2 cellular contexts compared by ENCODE assay signal in the genomic region with DNA sequence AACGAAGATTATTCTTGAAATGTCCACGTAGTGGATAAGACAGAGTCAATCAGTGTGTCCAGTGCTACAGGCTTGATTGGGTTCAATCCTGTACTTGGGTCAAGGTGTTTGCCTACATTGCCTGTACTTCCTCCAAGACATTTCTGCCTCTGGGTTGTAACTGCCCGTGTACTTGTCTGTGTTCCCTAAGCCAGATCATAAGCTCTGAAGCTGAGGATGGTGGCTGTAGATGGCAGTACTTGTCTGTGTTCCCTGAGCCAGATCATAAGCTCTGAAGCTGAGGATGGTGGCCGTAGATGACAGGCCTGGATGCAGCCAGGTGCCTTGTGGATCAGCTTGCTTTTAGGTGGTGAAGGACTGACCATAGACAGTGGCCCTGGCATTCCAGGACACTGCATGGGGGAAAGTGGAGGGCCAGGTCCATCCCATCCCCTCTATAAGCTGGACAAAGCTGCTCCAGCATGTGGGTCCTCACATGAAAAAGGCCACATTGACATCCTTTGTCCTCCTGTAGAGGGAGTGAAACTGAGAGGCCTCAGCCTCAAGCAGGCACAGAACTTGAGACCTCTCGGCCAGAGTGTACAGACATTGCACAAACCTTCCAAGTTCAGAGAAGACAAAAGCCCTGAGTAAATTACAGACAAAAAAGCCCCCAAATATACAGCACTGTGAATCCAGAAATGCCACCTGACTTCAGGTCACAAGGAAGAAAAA.
A peak's percentile ranks its signal among the peaks of the same experiment; 100 is the strongest.
TF ChIP-seq lines count a peak whose summit lies in the region.

No MANE protein-coding gene starts in this region.

TF ChIP-seq in HepG2, 621 proteins besides CTCF, POLR2A, EP300 and RAD21:
- TF ChIP-seq ZNF337 (CRISPR knock-in tag; IDR thresholded peaks at IDR 0.05; ENCODE audit: borderline replicate concordance, low read depth) (no peak), ZHX2 (IDR thresholded peaks at IDR 0.05; ENCODE audit: low read depth) (no peak), ZHX2 (CRISPR knock-in tag; IDR thresholded peaks at IDR 0.05; ENCODE audit: borderline replicate concordance) (no peak), ZNF101 (CRISPR knock-in tag; IDR thresholded peaks at IDR 0.05; ENCODE audit: borderline replicate concordance, low read depth) (no peak), SALL1 (CRISPR knock-in tag; IDR thresholded peaks at IDR 0.05) (0 out of 2 replicates have a peak, but pooled peaks have one; percentile 9), UBTF (CRISPR knock-in tag; IDR thresholded peaks at IDR 0.05) (peak; percentile 41; the same call in 1 of the 2 replicates), ZFX (CRISPR knock-in tag; IDR thresholded peaks at IDR 0.05; ENCODE audit: low read depth) (peak; percentile 22; the same call in 1 of the 2 replicates), ZNF350 (CRISPR knock-in tag; IDR thresholded peaks at IDR 0.05; ENCODE audit: borderline replicate concordance, low read depth) (0 out of 2 replicates have a peak, but pooled peaks have one; percentile 40), ZNF605 (CRISPR knock-in tag; IDR thresholded peaks at IDR 0.05) (0 out of 2 replicates have a peak, but pooled peaks have one; percentile 31)

TF ChIP-seq in H1, 55 proteins besides CTCF, POLR2A, EP300 and RAD21:
- TF ChIP-seq POLR2AphosphoS5 (IDR thresholded peaks at IDR 0.05; ENCODE audit: low read depth, low read length) (no peak), NRF1 (IDR thresholded peaks at IDR 0.05; ENCODE audit: low read depth, low read length) (no peak), SP1 (IDR thresholded peaks at IDR 0.05; ENCODE audit: low read depth, low read length) (no peak), SP2 (IDR thresholded peaks at IDR 0.05; ENCODE audit: low read length) (no peak)
TF ChIP-seq in H1: peak in this region for 0.
